1 cellular context compared by ENCODE assay signal in the genomic region with DNA sequence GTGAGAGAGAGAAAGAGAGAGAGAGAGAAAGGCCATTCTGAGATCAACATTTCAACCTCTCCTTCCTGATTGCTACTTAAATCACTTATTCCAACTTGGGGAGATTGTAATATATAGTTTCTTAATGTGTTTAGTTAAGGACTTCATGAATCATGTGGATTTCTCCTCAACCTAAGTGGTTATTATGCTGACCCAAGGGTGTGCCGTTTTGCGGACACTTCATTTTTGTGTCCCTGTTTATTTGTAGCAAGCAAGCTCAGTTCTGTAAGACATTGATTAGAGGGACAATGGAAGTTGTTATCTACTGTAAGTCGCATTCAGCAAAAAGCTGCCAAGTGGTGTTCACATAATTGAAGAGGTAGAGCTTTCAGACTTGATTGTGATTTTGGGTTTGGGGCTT.
TF ChIP-seq lines count a peak whose summit lies in the region.

No MANE protein-coding gene starts in this region.

TF ChIP-seq in HepG2, 621 proteins besides CTCF, POLR2A, EP300 and RAD21:
- TF ChIP-seq, protein P1, sequence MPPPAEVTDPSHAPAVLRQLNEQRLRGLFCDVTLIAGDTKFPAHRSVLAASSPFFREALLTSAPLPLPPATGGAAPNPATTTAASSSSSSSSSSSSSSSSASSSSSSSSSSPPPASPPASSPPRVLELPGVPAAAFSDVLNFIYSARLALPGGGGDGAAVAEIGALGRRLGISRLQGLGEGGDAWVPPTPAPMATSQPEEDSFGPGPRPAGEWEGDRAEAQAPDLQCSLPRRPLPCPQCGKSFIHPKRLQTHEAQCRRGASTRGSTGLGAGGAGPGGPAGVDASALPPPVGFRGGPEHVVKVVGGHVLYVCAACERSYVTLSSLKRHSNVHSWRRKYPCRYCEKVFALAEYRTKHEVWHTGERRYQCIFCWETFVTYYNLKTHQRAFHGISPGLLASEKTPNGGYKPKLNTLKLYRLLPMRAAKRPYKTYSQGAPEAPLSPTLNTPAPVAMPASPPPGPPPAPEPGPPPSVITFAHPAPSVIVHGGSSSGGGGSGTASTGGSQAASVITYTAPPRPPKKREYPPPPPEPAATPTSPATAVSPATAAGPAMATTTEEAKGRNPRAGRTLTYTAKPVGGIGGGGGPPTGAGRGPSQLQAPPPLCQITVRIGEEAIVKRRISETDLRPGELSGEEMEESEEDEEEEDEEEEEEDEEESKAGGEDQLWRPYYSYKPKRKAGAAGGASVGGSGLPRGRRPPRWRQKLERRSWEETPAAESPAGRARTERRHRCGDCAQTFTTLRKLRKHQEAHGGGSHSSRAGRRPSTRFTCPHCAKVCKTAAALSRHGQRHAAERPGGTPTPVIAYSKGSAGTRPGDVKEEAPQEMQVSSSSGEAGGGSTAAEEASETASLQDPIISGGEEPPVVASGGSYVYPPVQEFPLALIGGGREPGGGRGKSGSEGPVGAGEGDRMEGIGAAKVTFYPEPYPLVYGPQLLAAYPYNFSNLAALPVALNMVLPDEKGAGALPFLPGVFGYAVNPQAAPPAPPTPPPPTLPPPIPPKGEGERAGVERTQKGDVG (CRISPR knock-in tag; IDR thresholded peaks at IDR 0.05; ENCODE audit: borderline replicate concordance), result no peak
- no peak for TF ChIP-seq TCF12 (IDR thresholded peaks at IDR 0.05)
- TF ChIP-seq TCF12 (CRISPR knock-in tag; IDR thresholded peaks at IDR 0.05), result no peak
- TF ChIP-seq ZBTB1 (CRISPR knock-in tag; IDR thresholded peaks at IDR 0.05; ENCODE audit: borderline replicate concordance), result no peak
- no peak for TF ChIP-seq STAT6 (CRISPR knock-in tag; IDR thresholded peaks at IDR 0.05; ENCODE audit: borderline replicate concordance)
- TF ChIP-seq SOX13 (IDR thresholded peaks at IDR 0.05), result no peak
- no peak for TF ChIP-seq SOX13 (CRISPR knock-in tag; conservative IDR thresholded peaks at IDR 0.05 in 1 of 2, IDR thresholded peaks at IDR 0.05 in 1 of 2)
- no peak for TF ChIP-seq ZNF782 (CRISPR knock-in tag; IDR thresholded peaks at IDR 0.05; ENCODE audit: borderline replicate concordance)
- no peak for TF ChIP-seq ADNP (CRISPR knock-in tag; IDR thresholded peaks at IDR 0.05)
- no peak for TF ChIP-seq TOPORS (CRISPR knock-in tag; IDR thresholded peaks at IDR 0.05)
- no peak for TF ChIP-seq ZNF672 (CRISPR knock-in tag; IDR thresholded peaks at IDR 0.05)
- no peak for TF ChIP-seq HDAC6 (IDR thresholded peaks at IDR 0.05; ENCODE audit: low read depth, low read length)
- TF ChIP-seq PBX3 (CRISPR knock-in tag; IDR thresholded peaks at IDR 0.05; ENCODE audit: borderline replicate concordance), result no peak
- TF ChIP-seq CCAR2 (optimal IDR thresholded peaks at IDR 0.05; ENCODE audit: low read depth, low read length), result no peak
